ENCODE assay signal across 11 cellular contexts in the genomic region with DNA sequence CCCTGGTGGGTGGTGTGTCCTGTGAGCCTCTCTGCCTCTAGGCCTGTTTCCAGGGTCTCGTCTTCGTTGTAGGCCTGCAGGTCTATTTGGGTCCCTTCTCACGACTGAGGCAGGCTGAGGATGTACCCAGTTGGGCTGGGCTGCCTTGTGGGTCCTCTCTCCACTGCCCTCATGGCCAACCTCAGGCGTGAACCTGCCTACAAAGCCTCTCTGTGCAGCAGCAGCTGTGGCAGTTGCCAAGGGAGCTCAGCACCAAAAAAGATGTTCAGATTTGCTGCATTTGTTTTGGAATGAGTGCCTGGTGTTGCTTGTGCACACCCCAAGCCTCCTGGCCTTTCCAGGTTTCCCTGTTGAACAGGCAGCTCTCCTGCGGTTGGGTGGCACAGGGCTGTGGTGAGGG. TPM values are rescaled to one million over a fixed set of nuclear protein-coding genes. Genes with fewer than 3 reads are reported as not detected.
A peak's percentile ranks its signal among the peaks of the same experiment; 100 is the strongest.
DNase-seq lines count a peak whose midpoint lies in the region; ATAC-seq, FAIRE-seq and TF ChIP-seq lines count a peak whose summit lies in the region.
"Had no signal": no experiment of that assay in that cellular context is flagged by ENCODE, and none has a peak within 500 bp of the region (broad histone marks: within the 10 kb centered on the region; RNA-seq: fewer than 3 reads in every experiment).

No MANE protein-coding gene starts in this region.

- CTCF ChIA-PET in OCI-LY7 (lab: Charles Lee; ENCODE audit: unreplicated experiment), result interaction anchor here (0.6 to 1.3 kb wide), 2 partner anchors 31 to 37 kb away, joined by 3 read pairs; no protein-coding TSS in a partner anchor

- no peaks in the 10 kb centered on the region for H3K9me3 ChIP-seq in CD4-positive, CD25-positive, alpha-beta regulatory T cell (ENCODE audit: control insufficient read depth in 2 of 2, low read length in 2 of 2)
- no peaks in the 10 kb centered on the region for H3K9me3 ChIP-seq in OCI-LY7 (ENCODE audit: low read length)
- H3K9me3 ChIP-seq in effector memory CD4-positive, alpha-beta T cell (ENCODE audit: control insufficient read depth, low read length), result no peaks in the 10 kb centered on the region
- H3K9me3 ChIP-seq in skeletal muscle tissue (ENCODE audit: control insufficient read depth in 3 of 3, low read length in 3 of 3), result no peaks in the 10 kb centered on the region

- FAIRE-seq in RCC 7860 (lab: Jason Lieb, UNC), result no peak
- FAIRE-seq: small intestine had no signal

- ATAC-seq in CD4-positive, CD25-positive, alpha-beta regulatory T cell (ENCODE audit: low read depth in 2 of 2), result no peak
- ATAC-seq in activated CD4-positive, CD25-positive, alpha-beta regulatory T cell treated with anti-CD3 and anti-CD28 coated beads, Interleukin-2, amount 50 U/mL, for 24 hours, result no peak
- ATAC-seq: left lobe of liver had no signal

- peaks cover 100% of the 10 kb centered on the region for H3K4me1 ChIP-seq in CD4-positive, CD25-positive, alpha-beta regulatory T cell (ENCODE audit: control insufficient read depth, insufficient read depth, low read length, poor library complexity, severe bottlenecking)
- H3K4me1 ChIP-seq in OCI-LY7 (ENCODE audit: insufficient read depth, low read length, poor library complexity, severe bottlenecking) (peaks cover 100% of the 10 kb centered on the region), skeletal muscle tissue (ENCODE audit: control insufficient read depth in 3 of 3, insufficient read depth in 3 of 3, low read length in 3 of 3) (peaks cover 96 to 98% (median 97%) of the 10 kb centered on the region in 3 donors)
- peaks cover 98% of the 10 kb centered on the region for H3K4me1 ChIP-seq in effector memory CD4-positive, alpha-beta T cell (ENCODE audit: control insufficient read depth, insufficient read depth, low read length, poor library complexity, severe bottlenecking)

- no peak for TF ChIP-seq CTCF in OCI-LY7 (conservative IDR thresholded peaks at IDR 0.05; ENCODE audit: low read length)

- H3K27ac Mint-ChIP-seq in CD4-positive, CD25-positive, alpha-beta regulatory T cell, result peak overlapping the region; percentile 91 to 98 (median 96)

- no peak for DNase-seq in CD4-positive, CD25-positive, alpha-beta regulatory T cell
- DNase-seq in OCI-LY7 (ENCODE audit: low spot score) (no peak), NCI-H510A treated with DMSO at 0.1 percent for 48 hours (lab: John Stamatoyannopoulos, UW) (no peak), NCI-H510A (lab: John Stamatoyannopoulos, UW) (no peak), RCC 7860 (ENCODE audit: low spot score) (no peak)
- no peak for DNase-seq in effector memory CD4-positive, alpha-beta T cell
- DNase-seq: NCI-H82, small intestine had no signal

- no peaks in the 10 kb centered on the region for H3K27me3 Mint-ChIP-seq in CD4-positive, CD25-positive, alpha-beta regulatory T cell

- POLR2A ChIA-PET in OCI-LY7 (lab: Charles Lee), result interaction anchor here (0.6 to 1.3 kb wide), 4 partner anchors 12 to 658 kb away, joined by 3 to 5 read pairs (median 4); no protein-coding TSS in a partner anchor

- peaks cover 5% of the 10 kb centered on the region for H3K36me3 Mint-ChIP-seq in CD4-positive, CD25-positive, alpha-beta regulatory T cell

- H3K9me3 Mint-ChIP-seq in CD4-positive, CD25-positive, alpha-beta regulatory T cell, result no peaks in the 10 kb centered on the region

- peaks cover 41% of the 10 kb centered on the region; the same call in 1 of the 2 replicates for H4K20me1 ChIP-seq in OCI-LY7 (ENCODE audit: insufficient read depth, low read length)

- peaks cover 99% of the 10 kb centered on the region for H3K79me2 ChIP-seq in OCI-LY7 (ENCODE audit: insufficient read depth, low read depth, low read length)

- H3K27ac ChIP-seq in CD4-positive, CD25-positive, alpha-beta regulatory T cell (ENCODE audit: insufficient read depth, low read length, poor library complexity, severe bottlenecking), result peak overlapping the region; percentile 73
- H3K27ac ChIP-seq in OCI-LY7 (ENCODE audit: low read depth, low read length, poor library complexity, severe bottlenecking) (peak overlapping the region; percentile 30), skeletal muscle tissue (ENCODE audit: low read depth, low read length) (peak overlapping the region; percentile 74)
- H3K27ac ChIP-seq in effector memory CD4-positive, alpha-beta T cell (ENCODE audit: insufficient read depth, low read length, poor library complexity, severe bottlenecking), result peak overlapping the region; percentile 79

- no peaks in the 10 kb centered on the region for H3K27me3 ChIP-seq in CD4-positive, CD25-positive, alpha-beta regulatory T cell (ENCODE audit: control insufficient read depth, insufficient read depth, low read length)
- no peaks in the 10 kb centered on the region for H3K27me3 ChIP-seq in effector memory CD4-positive, alpha-beta T cell (replicated peaks; ENCODE audit: control insufficient read depth, insufficient read depth, low read length, poor library complexity, severe bottlenecking)
- no peaks in the 10 kb centered on the region for H3K27me3 ChIP-seq in skeletal muscle tissue (ENCODE audit: control insufficient read depth in 3 of 3, insufficient read depth in 3 of 3, low read length in 3 of 3)

- no TSS peak for BruUV-seq in OCI-LY7 (replicated peaks; lab: Mats Ljungman, UMichigan)

- peak overlapping the region in 2 of 3 donors; percentile 40 to 57 for H3K9ac ChIP-seq in skeletal muscle tissue (ENCODE audit: low read depth in 1 of 3, low read length in 3 of 3)

- intact Hi-C loops in OCI-LY7 (cut with micrococcal nuclease; ENCODE audit: unreplicated experiment), result no loop called here

- H3K4me3 ChIP-seq in CD4-positive, CD25-positive, alpha-beta regulatory T cell (ENCODE audit: low read depth, low read length), result no peak overlapping the region
- H3K4me3 ChIP-seq in OCI-LY7 (ENCODE audit: low read depth, low read length, poor library complexity, severe bottlenecking), result no peak overlapping the region
- H3K4me3 ChIP-seq in effector memory CD4-positive, alpha-beta T cell (ENCODE audit: insufficient read depth, low read depth, low read length, poor library complexity, severe bottlenecking), result peak overlapping the region; percentile 22
- no peak overlapping the region for H3K4me3 ChIP-seq in skeletal muscle tissue (ENCODE audit: low read length in 3 of 3)

- no peaks in the 10 kb centered on the region for H3K9me2 ChIP-seq in OCI-LY7 (ENCODE audit: insufficient read depth, low read length)

- peaks cover 7% of the 10 kb centered on the region for H3K36me3 ChIP-seq in CD4-positive, CD25-positive, alpha-beta regulatory T cell (ENCODE audit: control insufficient read depth, insufficient read depth, low read length)
- H3K36me3 ChIP-seq in OCI-LY7 (ENCODE audit: insufficient read depth, low read length) (peaks cover 39% of the 10 kb centered on the region; the same call in 1 of the 2 replicates), skeletal muscle tissue (ENCODE audit: control insufficient read depth in 3 of 3, insufficient read depth in 3 of 3, low read length in 3 of 3) (peaks cover 0 to 2% (median 0%) of the 10 kb centered on the region in 3 donors)
- H3K36me3 ChIP-seq in effector memory CD4-positive, alpha-beta T cell (ENCODE audit: control insufficient read depth, insufficient read depth, low read length), result peaks cover 6% of the 10 kb centered on the region

- H3K4me3 Mint-ChIP-seq in CD4-positive, CD25-positive, alpha-beta regulatory T cell, result peak overlapping the region; percentile 57 to 97 (median 78)

- H3K4me2 ChIP-seq in OCI-LY7 (ENCODE audit: low read length), result peak overlapping the region; percentile 86

- peaks cover 30 to 100% (median 79%) of the 10 kb centered on the region in 4 donors for H3K4me1 Mint-ChIP-seq in CD4-positive, CD25-positive, alpha-beta regulatory T cell

- no peak overlapping the region for H2AFZ ChIP-seq in OCI-LY7 (ENCODE audit: low read length)

RNA-seq across cellular contexts. Expression of a gene that starts 13.4 kb away (rescaled TPM):
- total RNA-seq in CD4-positive, CD25-positive, alpha-beta regulatory T cell, result 227 TPM
- polyA plus RNA-seq in CD4-positive, CD25-positive, alpha-beta regulatory T cell, result 10 to 100 TPM; 36.3 to 52.1 (median 47.7) TPM
- total RNA-seq in OCI-LY7 (2014; rRNA removed; shearing (Covaris generic)), result 62.0 and 64.6 TPM in 2 replicates
- total RNA-seq in OCI-LY7 (2022), result 62.6 and 63.2 TPM in 2 replicates
- total RNA-seq in skeletal muscle tissue, result 20.4 TPM
